Comparison of ENCODE assay signal across 21 cellular contexts in genomic region chr3:99176169-99176964, GRCh38.
DNase-seq lines count a peak whose midpoint lies in the region; ATAC-seq, FAIRE-seq and TF ChIP-seq lines count a peak whose summit lies in the region.
"Had no signal": no experiment of that assay in that cellular context is flagged by ENCODE, and none has a peak within 500 bp of the region (broad histone marks: within the 10 kb centered on the region; RNA-seq: fewer than 3 reads in every experiment).

No MANE protein-coding gene starts in this region.

- TF ChIP-seq EP300 in HepG2 (IDR thresholded peaks at IDR 0.05; ENCODE audit: low read depth in 2 of 2, low read length in 2 of 2) (no peak), HepG2 (CRISPR knock-in tag; IDR thresholded peaks at IDR 0.05; ENCODE audit: borderline replicate concordance) (no peak), SK-N-SH (IDR thresholded peaks at IDR 0.05; ENCODE audit: borderline replicate concordance in 1 of 2, low read depth in 1 of 2, low read length in 1 of 2) (no peak)

- H4K20me1 ChIP-seq in HepG2 (ENCODE audit: insufficient read depth, low read length) (no peaks in the 10 kb centered on the region), SK-N-SH (ENCODE audit: insufficient read depth) (no peaks in the 10 kb centered on the region)

- POLR2A ChIA-PET in HepG2 (lab: Yijun Ruan, JAX) (no interaction called here), SK-N-SH (lab: Yijun Ruan, JAX) (no interaction called here)

- H3K9me2 ChIP-seq in SK-N-SH, result peaks cover 3% of the 10 kb centered on the region; the same call in 1 of the 2 replicates

- H3K27ac ChIP-seq in HepG2 (ENCODE audit: extremely low read length, insufficient read depth, low read length), result no peak overlapping the region
- no peak overlapping the region for H3K27ac ChIP-seq in right lobe of liver
- no peak overlapping the region for H3K27ac ChIP-seq in SK-N-SH (ENCODE audit: low read depth in 2 of 2, low read length in 1 of 2)
- H3K27ac ChIP-seq: 22Rv1, SJCRH30 had no signal

- no peaks in the 10 kb centered on the region for H3K4me1 ChIP-seq in HepG2 (ENCODE audit: insufficient read depth, low read length)
- no peaks in the 10 kb centered on the region for H3K4me1 ChIP-seq in right lobe of liver
- no peaks in the 10 kb centered on the region for H3K4me1 ChIP-seq in SK-N-SH (ENCODE audit: control insufficient read depth in 1 of 2, insufficient read depth in 2 of 2, low read depth in 1 of 2, low read length in 1 of 2)
- H3K4me1 ChIP-seq: SJCRH30 had no signal

- no peak for TF ChIP-seq RAD21 in HepG2 (CRISPR knock-in tag; IDR thresholded peaks at IDR 0.05)
- TF ChIP-seq RAD21 in SK-N-SH (IDR thresholded peaks at IDR 0.05; ENCODE audit: low read length), result no peak

- no peak for ATAC-seq in HepG2
- ATAC-seq in right lobe of liver, result no peak
- no peak for ATAC-seq in GM19035 (IDR thresholded peaks at IDR 0.05; ENCODE audit: unreplicated experiment)
- ATAC-seq: GM12878, Panc1 had no signal

- DNase-seq in HepG2 (ENCODE audit: low spot score) (no peak), right lobe of liver (no peak), RCC 7860 (ENCODE audit: low spot score) (no peak), fibroblast of villous mesenchyme (ENCODE audit: low read depth) (peak; percentile 72), urothelium cell line (ENCODE audit: low spot score) (no peak), SIG-M5 treated with dmso at 0.1 percent for 504 hours (lab: John Stamatoyannopoulos, UW; ENCODE audit: unreplicated experiment) (no peak), SK-N-SH (no peak)
- DNase-seq: KBM-7; NCI-H1105 treated with DMSO at 0.1 percent for 48 hours; NCI-H1694; NCI-H2081; NCI-H2171; NCI-H345; NCI-H524; NCI-H774; NK-92 treated with Interleukin-12 subunit alpha and Interleukin-12 subunit beta, amount 100 ng/mL, for 24 hours; SJCRH30 had no signal

- no peaks in the 10 kb centered on the region for H3K27me3 ChIP-seq in HepG2 (ENCODE audit: control insufficient read depth in 1 of 2, insufficient read depth in 2 of 2, low read length in 2 of 2)
- H3K27me3 ChIP-seq in right lobe of liver, result no peaks in the 10 kb centered on the region
- no peaks in the 10 kb centered on the region for H3K27me3 ChIP-seq in SK-N-SH (ENCODE audit: insufficient read depth)
- H3K27me3 ChIP-seq: SJCRH30 had no signal

- FAIRE-seq in HepG2 (lab: Jason Lieb, UNC) (no peak), RCC 7860 (lab: Jason Lieb, UNC) (peak; percentile 47), urothelium cell line (lab: Jason Lieb, UNC) (peak; percentile 30)
- FAIRE-seq: GM12878 had no signal

- H3K4me2 ChIP-seq in HepG2 (ENCODE audit: low read depth, low read length), result no peak overlapping the region
- H3K4me2 ChIP-seq in SK-N-SH, result no peak overlapping the region

- no peak for TF ChIP-seq POLR2A in HepG2 (IDR thresholded peaks at IDR 0.05; ENCODE audit: insufficient read depth in 1 of 2, low read depth in 2 of 2, low read length in 2 of 2)
- TF ChIP-seq POLR2A in right lobe of liver (IDR thresholded peaks at IDR 0.05), result no peak

- H3K9ac ChIP-seq in HepG2 (ENCODE audit: insufficient read depth, low read depth, low read length), result no peak overlapping the region
- H3K9ac ChIP-seq in SK-N-SH, result no peak overlapping the region

- no TSS peak for BruUV-seq in HepG2 (replicated peaks; lab: Mats Ljungman, UMichigan)

- TF ChIP-seq CTCF in HepG2 (CRISPR knock-in tag; IDR thresholded peaks at IDR 0.05) (no peak), right lobe of liver (IDR thresholded peaks at IDR 0.05) (no peak), fibroblast of villous mesenchyme (IDR thresholded peaks at IDR 0.05; ENCODE audit: insufficient read depth, low read depth, low read length) (no peak), SK-N-SH (IDR thresholded peaks at IDR 0.05) (no peak)

- H3K4me3 ChIP-seq in HepG2 (replicated peaks in 1 of 3; ENCODE audit: insufficient read depth in 1 of 3, low read depth in 2 of 3, low read length in 3 of 3) (no peak overlapping the region), right lobe of liver (no peak overlapping the region), fibroblast of villous mesenchyme (ENCODE audit: low read depth, low read length) (no peak overlapping the region), SK-N-SH (ENCODE audit: low read depth in 2 of 2, low read length in 1 of 2) (no peak overlapping the region)
- H3K4me3 ChIP-seq: GM12878, SJCRH30 had no signal

- under 1% methylated on average over 4 of the region's 4 CpGs for WGBS in HepG2 (ENCODE audit: low lambda C conversion rate)
- 38% methylated on average over 4 of the region's 4 CpGs for WGBS in right lobe of liver (ENCODE audit: insufficient coverage, low coverage, low lambda C conversion rate, missing lambda C conversion rate)
- 3% methylated on average over 4 of the region's 4 CpGs for WGBS in SK-N-SH (ENCODE audit: low lambda C conversion rate)

- CTCF ChIA-PET in HepG2 (lab: Yijun Ruan, JAX; ENCODE audit: low intra/inter-chr PET ratio, low total read pairs), result no interaction called here
- CTCF ChIA-PET in SK-N-SH (lab: Yijun Ruan, JAX), result interaction anchor here (1.2 to 5.8 kb wide), 2 partner anchors 11 to 153 kb away, joined by 3 to 73 read pairs; no protein-coding TSS in a partner anchor

- in situ Hi-C loops in HepG2 (cut with HindIII; ENCODE audit: extremely low pct_ligation_motif_present, low pct_unique_long_range_greater_than_20kb), result no loop called here

- H3K36me3 ChIP-seq in HepG2 (replicated peaks in 1 of 2; ENCODE audit: control insufficient read depth in 1 of 2, insufficient read depth in 2 of 2, low read length in 2 of 2) (no peaks in the 10 kb centered on the region), right lobe of liver (no peaks in the 10 kb centered on the region), SK-N-SH (replicated peaks in 1 of 2; ENCODE audit: control insufficient read depth in 1 of 2, insufficient read depth in 2 of 2, low read length in 1 of 2) (no peaks in the 10 kb centered on the region)
- H3K36me3 ChIP-seq: SJCRH30 had no signal

- no peaks in the 10 kb centered on the region for H3K9me3 ChIP-seq in HepG2 (ENCODE audit: low read length)
- H3K9me3 ChIP-seq in right lobe of liver, result no peaks in the 10 kb centered on the region
- no peaks in the 10 kb centered on the region; the same call in 1 of the 2 replicates for H3K9me3 ChIP-seq in SK-N-SH
- H3K9me3 ChIP-seq: SJCRH30 had no signal

- intact Hi-C loops in HepG2 (cut with micrococcal nuclease; ENCODE audit: unreplicated experiment), result loop anchor here (10.0 kb wide), 1 partner anchor 1942 kb away; no protein-coding TSS in a partner anchor
- intact Hi-C loops in right lobe of liver (cut with DNase I), result no loop called here

- no peaks in the 10 kb centered on the region for H3F3A ChIP-seq in SK-N-SH (replicated peaks; ENCODE audit: insufficient read depth)

- H3K79me2 ChIP-seq in HepG2 (ENCODE audit: insufficient read depth, low read length), result no peaks in the 10 kb centered on the region
- no peaks in the 10 kb centered on the region for H3K79me2 ChIP-seq in SK-N-SH (ENCODE audit: insufficient read depth)

- no peak overlapping the region for H2AFZ ChIP-seq in HepG2 (ENCODE audit: low read length)
- no peak overlapping the region for H2AFZ ChIP-seq in SK-N-SH (ENCODE audit: low read depth)

TF ChIP-seq in HepG2, 621 proteins besides CTCF, POLR2A, EP300 and RAD21 (continues in another document):
- TF ChIP-seq FOXO1 (CRISPR knock-in tag; IDR thresholded peaks at IDR 0.05) (no peak), ZFX (CRISPR knock-in tag; IDR thresholded peaks at IDR 0.05; ENCODE audit: low read depth) (no peak), PHB2 (IDR thresholded peaks at IDR 0.05; ENCODE audit: partially characterized antibody) (no peak), MAFK (conservative IDR thresholded peaks at IDR 0.05 in 1 of 2, IDR thresholded peaks at IDR 0.05 in 1 of 2; ENCODE audit: low read length in 2 of 2) (peak; percentile 75 to 93)
- TF ChIP-seq, protein P1, sequence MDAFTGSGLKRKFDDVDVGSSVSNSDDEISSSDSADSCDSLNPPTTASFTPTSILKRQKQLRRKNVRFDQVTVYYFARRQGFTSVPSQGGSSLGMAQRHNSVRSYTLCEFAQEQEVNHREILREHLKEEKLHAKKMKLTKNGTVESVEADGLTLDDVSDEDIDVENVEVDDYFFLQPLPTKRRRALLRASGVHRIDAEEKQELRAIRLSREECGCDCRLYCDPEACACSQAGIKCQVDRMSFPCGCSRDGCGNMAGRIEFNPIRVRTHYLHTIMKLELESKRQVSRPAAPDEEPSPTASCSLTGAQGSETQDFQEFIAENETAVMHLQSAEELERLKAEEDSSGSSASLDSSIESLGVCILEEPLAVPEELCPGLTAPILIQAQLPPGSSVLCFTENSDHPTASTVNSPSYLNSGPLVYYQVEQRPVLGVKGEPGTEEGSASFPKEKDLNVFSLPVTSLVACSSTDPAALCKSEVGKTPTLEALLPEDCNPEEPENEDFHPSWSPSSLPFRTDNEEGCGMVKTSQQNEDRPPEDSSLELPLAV (CRISPR knock-in tag; conservative IDR thresholded peaks at IDR 0.05; ENCODE audit: low read depth), result no peak

TF ChIP-seq in SK-N-SH, 30 proteins besides CTCF, POLR2A, EP300 and RAD21:
- no peak for TF ChIP-seq FOSL2 (IDR thresholded peaks at IDR 0.05; ENCODE audit: borderline replicate concordance, low read depth)
- TF ChIP-seq JUND (IDR thresholded peaks at IDR 0.05), result no peak
- no peak for TF ChIP-seq RCOR1 (IDR thresholded peaks at IDR 0.05; ENCODE audit: low read length)
- TF ChIP-seq TCF12 (IDR thresholded peaks at IDR 0.05), result no peak
- TF ChIP-seq TAF1 (IDR thresholded peaks at IDR 0.05; ENCODE audit: borderline replicate concordance, low read depth, low read length), result no peak
